In genomic region chr7:13793926-13794325, GRCh38 we compare ENCODE assay signal across 8 cellular contexts.
"Had no signal": no experiment of that assay in that cellular context is flagged by ENCODE, and none has a peak within 500 bp of the region (broad histone marks: within the 10 kb centered on the region; RNA-seq: fewer than 3 reads in every experiment).

No MANE protein-coding gene starts in this region.

- FAIRE-seq: H1 had no signal

- H3K27ac ChIP-seq: HL-60 had no signal

- H2AFZ ChIP-seq: GM23338 had no signal

- H3K36me3 ChIP-seq: HAP-1 had no signal

- H3K9me3 ChIP-seq: HAP-1 had no signal

- DNase-seq: H7, HFFc6, KG1 had no signal

- H3K4me2 ChIP-seq: GM23338 had no signal

- ATAC-seq: GM23338, HCT116 had no signal

- H3K4me3 ChIP-seq: GM23338, HAP-1 had no signal

- H3K4me1 ChIP-seq: HAP-1 had no signal
